Comparison of ENCODE assay signal across 25 cellular contexts in genomic region chr19:55044771-55045716, GRCh38. TPM values are rescaled to one million over a fixed set of nuclear protein-coding genes. Genes with fewer than 3 reads are reported as not detected.
"Had no signal": no experiment of that assay in that cellular context is flagged by ENCODE, and none has a peak within 500 bp of the region (broad histone marks: within the 10 kb centered on the region; RNA-seq: fewer than 3 reads in every experiment).

No MANE protein-coding gene starts in this region.

- H3K4me3 ChIP-seq: body of pancreas, cardiac muscle cell, hepatocyte, skin epidermis, transverse colon, vagina had no signal

- ATAC-seq: activated T-cell treated with anti-CD3 and anti-CD28 coated beads, Interleukin-2, amount 50 U/mL, for 72 hours; body of pancreas; left ventricle myocardium superior; right cardiac atrium; stimulated activated memory B cell treated with anti-CD40 and anti-IgM and Interleukin-4, amounts not matched to agents 10 μg/mL and 1 μg/mL and 100 μg/mL, for 72 hours had no signal

- H3K27ac Mint-ChIP-seq: activated CD4-positive, alpha-beta memory T cell treated with anti-CD3 and anti-CD28 coated beads, Interleukin-2, amount 10 ng/mL, durations not matched to agents 7 days and 5 days; activated T-cell treated with anti-CD3 and anti-CD28 coated beads, Interleukin-2, amount 50 U/mL, for 72 hours; dendritic cell treated with granulocyte-macrophage colony-stimulating factor and Interleukin-4, amounts not matched to agents 40 ng/mL and 50 ng/mL, for 4 days; memory B cell; nephron; stimulated activated memory B cell treated with anti-CD40 and anti-IgM and Interleukin-4, amounts not matched to agents 10 μg/mL and 1 μg/mL and 100 μg/mL, for 72 hours; T-helper 1 cell treated with Interleukin-12 subunit alpha and Interleukin-12 subunit beta and Interleukin-4 antibody, amounts not matched to agents 30 μg/mL and 1 μg/mL, for 36 hours had no signal

- H3K27ac ChIP-seq: body of pancreas, cardiac muscle cell, hepatocyte, parathyroid adenoma, skin epidermis, transverse colon, vagina had no signal

- H2AFZ ChIP-seq: hepatocyte, parathyroid adenoma had no signal

- H3K4me1 Mint-ChIP-seq: memory B cell, nephron had no signal

- H3K4me2 ChIP-seq: hepatocyte had no signal

- H3K9ac ChIP-seq: parathyroid adenoma had no signal

- H3K9me3 Mint-ChIP-seq: activated naive CD4-positive, alpha-beta T cell treated with anti-CD3 and anti-CD28 coated beads for 36 hours; activated T-cell treated with anti-CD3 and anti-CD28 coated beads, Interleukin-2, amount 50 U/mL, for 72 hours; dendritic cell treated with granulocyte-macrophage colony-stimulating factor and Interleukin-4, amounts not matched to agents 40 ng/mL and 50 ng/mL, for 4 days; immature natural killer cell; memory B cell; nephron; stimulated activated memory B cell treated with anti-CD40 and anti-IgM and Interleukin-4, amounts not matched to agents 10 μg/mL and 1 μg/mL and 100 μg/mL, for 72 hours; T-helper 1 cell treated with Interleukin-12 subunit alpha and Interleukin-12 subunit beta and Interleukin-4 antibody, amounts not matched to agents 30 μg/mL and 1 μg/mL, for 36 hours had no signal

- H3K4me1 ChIP-seq: body of pancreas, parathyroid adenoma, transverse colon, vagina had no signal

- DNase-seq: activated CD4-positive, alpha-beta memory T cell treated with anti-CD3 and anti-CD28 coated beads, Interleukin-2, amount 10 ng/mL, durations not matched to agents 7 days and 5 days; activated CD4-positive, alpha-beta T cell treated with anti-CD3 and anti-CD28 coated beads for 48 hours; activated effector memory CD4-positive, alpha-beta T cell treated with Interleukin-2 at 50 U/mL for 16 hours; activated naive CD4-positive, alpha-beta T cell treated with anti-CD3 and anti-CD28 coated beads for 36 hours; activated T-cell treated with anti-CD3 and anti-CD28 coated beads, Interleukin-2, amount 50 U/mL, for 72 hours; anterior cingulate cortex; body of pancreas; effector CD8-positive, alpha-beta T cell; foreskin melanocyte; immature natural killer cell; left ventricle myocardium superior; stimulated activated CD4-positive, alpha-beta T cell treated with anti-CD3 and anti-CD28 coated beads, Interleukin-1b, Interleukin-23, amount 100 ng/mL, for 48 hours; transverse colon had no signal

- H3K27me3 ChIP-seq: body of pancreas, cardiac muscle cell, hepatocyte, transverse colon, vagina had no signal

- H3K4me3 Mint-ChIP-seq: activated CD4-positive, alpha-beta memory T cell treated with anti-CD3 and anti-CD28 coated beads, Interleukin-2, amount 10 ng/mL, durations not matched to agents 7 days and 5 days; activated naive CD4-positive, alpha-beta T cell treated with anti-CD3 and anti-CD28 coated beads for 36 hours; activated T-cell treated with anti-CD3 and anti-CD28 coated beads, Interleukin-2, amount 50 U/mL, for 72 hours; dendritic cell treated with granulocyte-macrophage colony-stimulating factor and Interleukin-4, amounts not matched to agents 40 ng/mL and 50 ng/mL, for 4 days; immature natural killer cell; memory B cell; nephron; stimulated activated memory B cell treated with anti-CD40 and anti-IgM and Interleukin-4, amounts not matched to agents 10 μg/mL and 1 μg/mL and 100 μg/mL, for 72 hours; T-helper 1 cell treated with Interleukin-12 subunit alpha and Interleukin-12 subunit beta and Interleukin-4 antibody, amounts not matched to agents 30 μg/mL and 1 μg/mL, for 36 hours had no signal

- H3K79me2 ChIP-seq: hepatocyte, parathyroid adenoma had no signal

- H3K27me3 Mint-ChIP-seq: activated CD4-positive, alpha-beta memory T cell treated with anti-CD3 and anti-CD28 coated beads, Interleukin-2, amount 10 ng/mL, durations not matched to agents 7 days and 5 days; memory B cell; stimulated activated memory B cell treated with anti-CD40 and anti-IgM and Interleukin-4, amounts not matched to agents 10 μg/mL and 1 μg/mL and 100 μg/mL, for 72 hours had no signal

- H3K9me3 ChIP-seq: body of pancreas, transverse colon, vagina had no signal

RNA-seq across cellular contexts. Expression of gene GP6, which starts 7.0 kb away (rescaled TPM):
- total RNA-seq: activated naive CD4-positive, alpha-beta T cell treated with anti-CD3 and anti-CD28 coated beads for 36 hours; left ventricle myocardium superior; pulmonary artery endothelial cell had no signal
- polyA plus RNA-seq: cardiac muscle cell had no signal
